In the genomic region with DNA sequence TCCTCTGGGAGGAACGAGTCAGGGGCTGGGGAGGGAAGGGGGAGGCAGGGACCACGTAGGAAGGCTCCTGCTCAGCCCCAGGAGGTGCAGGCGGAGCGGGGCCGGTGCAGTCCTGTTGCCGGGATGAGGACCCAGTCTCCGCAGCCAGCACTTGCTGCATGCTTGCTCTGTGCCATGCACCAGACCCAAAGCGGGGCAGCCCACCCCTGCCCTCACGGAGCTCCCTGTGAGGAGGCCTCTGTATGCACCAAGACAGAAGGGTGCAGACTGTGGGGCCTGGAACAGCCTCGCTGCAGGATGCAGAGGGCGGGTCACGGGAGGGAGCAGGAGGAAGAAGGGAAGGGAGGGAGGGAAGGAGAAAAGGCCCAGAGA, we compare ENCODE assay signal across 19 cellular contexts.
DNase-seq lines count a peak whose midpoint lies in the region; ATAC-seq and TF ChIP-seq lines count a peak whose summit lies in the region.
"Had no signal": no experiment of that assay in that cellular context is flagged by ENCODE, and none has a peak within 500 bp of the region (broad histone marks: within the 10 kb centered on the region; RNA-seq: fewer than 3 reads in every experiment).

No MANE protein-coding gene starts in this region.

- WGBS in suprapubic skin = 81% methylated on average over 8 of the region's 12 CpGs

- ATAC-seq in Right ventricle myocardium inferior (no peak), left ventricle myocardium superior (no peak), PC-3 (peak; percentile 25; the same call in 1 of the 2 replicates), lower lobe of right lung (no peak)
- ATAC-seq: Panc1 had no signal

- H3K4me3 ChIP-seq in PC-3 (ENCODE audit: low read length) (no peak overlapping the region), lower lobe of right lung (no peak overlapping the region), suprapubic skin (no peak overlapping the region)
- H3K4me3 ChIP-seq: GM23248 had no signal

- H3K9me2 ChIP-seq in PC-3 (replicated peaks; ENCODE audit: low read length) = no peaks in the 10 kb centered on the region
- H3K9me2 ChIP-seq: SK-N-SH had no signal

- H3K27ac ChIP-seq in PC-3 (ENCODE audit: low read length) (peak overlapping the region; percentile 87), lower lobe of right lung (peak overlapping the region; percentile 11), suprapubic skin (peak overlapping the region; percentile 35)
- H3K27ac ChIP-seq: 22Rv1, GM23248 had no signal

- no peak for TF ChIP-seq EP300 in suprapubic skin (IDR thresholded peaks at IDR 0.05)

- POLR2A ChIA-PET in PC-3 (lab: Charles Lee; ENCODE audit: unreplicated experiment) = no interaction called here

- peak overlapping the region; percentile 56 for H3K9ac ChIP-seq in PC-3 (ENCODE audit: low read length)
- H3K9ac ChIP-seq: GM23248, SK-N-SH had no signal

- intact Hi-C loops in Right ventricle myocardium inferior (cut with DNase I) (no loop called here), left ventricle myocardium superior (cut with micrococcal nuclease) (no loop called here), PC-3 (cut with micrococcal nuclease) (no loop called here), lower lobe of right lung (cut with DNase I) (no loop called here)

- H3K36me3 ChIP-seq in PC-3 (ENCODE audit: low read depth, low read length) (0 out of 2 replicates have a peak, but pooled peaks cover 2% of the 10 kb centered on the region), lower lobe of right lung (no peaks in the 10 kb centered on the region), suprapubic skin (peaks cover 3% of the 10 kb centered on the region)

- H3K4me2 ChIP-seq in PC-3 (ENCODE audit: low read length) = no peak overlapping the region
- H3K4me2 ChIP-seq: SK-N-SH had no signal

- H3K4me1 ChIP-seq in PC-3 (ENCODE audit: insufficient read depth, low read length) (peaks cover 8% of the 10 kb centered on the region; the same call in 1 of the 2 replicates), lower lobe of right lung (peaks cover 9% of the 10 kb centered on the region), suprapubic skin (peaks cover 11% of the 10 kb centered on the region)

- no peaks in the 10 kb centered on the region for H3F3A ChIP-seq in PC-3 (ENCODE audit: low read length, unreplicated experiment)

- H3K9me3 ChIP-seq in PC-3 (ENCODE audit: low read length) = peaks cover 9% of the 10 kb centered on the region; the same call in 1 of the 2 replicates
- H3K9me3 ChIP-seq in lower lobe of right lung = peaks cover 17% of the 10 kb centered on the region
- peaks cover 9% of the 10 kb centered on the region for H3K9me3 ChIP-seq in suprapubic skin

- no peak for TF ChIP-seq POLR2A in suprapubic skin (IDR thresholded peaks at IDR 0.05)

- no peaks in the 10 kb centered on the region for H4K20me1 ChIP-seq in PC-3 (ENCODE audit: low read length)

- TF ChIP-seq CTCF in PC-3 (conservative IDR thresholded peaks at IDR 0.05; ENCODE audit: low read depth, low read length) (no peak), lower lobe of right lung (IDR thresholded peaks at IDR 0.05) (no peak), suprapubic skin (IDR thresholded peaks at IDR 0.05) (no peak)

- H3K27me3 ChIP-seq in PC-3 (ENCODE audit: low read length) = no peaks in the 10 kb centered on the region
- no peaks in the 10 kb centered on the region for H3K27me3 ChIP-seq in lower lobe of right lung (ENCODE audit: low read depth)
- no peaks in the 10 kb centered on the region for H3K27me3 ChIP-seq in suprapubic skin

- CTCF ChIA-PET in PC-3 (lab: Charles Lee) = no interaction called here

- no peak overlapping the region for H2AFZ ChIP-seq in PC-3 (ENCODE audit: low read length)
- H2AFZ ChIP-seq: GM23248 had no signal

- BruUV-seq in PC-3 (replicated peaks; lab: Mats Ljungman, UMichigan) = no TSS peak

- no peaks in the 10 kb centered on the region for H3K79me2 ChIP-seq in PC-3 (ENCODE audit: low read length)

- DNase-seq in Right ventricle myocardium inferior (ENCODE audit: missing footprints) (peak; percentile 61), left ventricle myocardium superior (no peak), PC-3 (no peak), lower lobe of right lung (no peak), suprapubic skin (ENCODE audit: low spot score in 2 of 2) (no peak), NCI-H1417 (lab: John Stamatoyannopoulos, UW) (no peak), iPS-NIHi7 (ENCODE audit: extremely low spot score) (no peak)
- no peak for DNase-seq in stimulated activated CD4-positive, alpha-beta T cell treated with anti-CD3 and anti-CD28 coated beads, Interleukin-12 subunit alpha, Interleukin-12 subunit beta, amount 100 ng/mL, for 4 hours
- DNase-seq: CD4-positive, CD25-positive, alpha-beta regulatory T cell; GM23248; H9; KBM-7; NCI-H1105 treated with DMSO at 0.1 percent for 48 hours; NCI-H2081; NCI-H2227 treated with DMSO at 0.1 percent for 48 hours; NCI-H69; SK-N-SH had no signal

Comparison
In these comparisons a context has a peak if more than half of its experiments do, and no peak if none do; other contexts are left out.
1. H3K27ac ChIP-seq: peak in every context shown above with its lines; median percentile 87 in PC-3; 35 in suprapubic skin; 11 in lower lobe of right lung.